20 cellular contexts compared by ENCODE assay signal in the genomic region with DNA sequence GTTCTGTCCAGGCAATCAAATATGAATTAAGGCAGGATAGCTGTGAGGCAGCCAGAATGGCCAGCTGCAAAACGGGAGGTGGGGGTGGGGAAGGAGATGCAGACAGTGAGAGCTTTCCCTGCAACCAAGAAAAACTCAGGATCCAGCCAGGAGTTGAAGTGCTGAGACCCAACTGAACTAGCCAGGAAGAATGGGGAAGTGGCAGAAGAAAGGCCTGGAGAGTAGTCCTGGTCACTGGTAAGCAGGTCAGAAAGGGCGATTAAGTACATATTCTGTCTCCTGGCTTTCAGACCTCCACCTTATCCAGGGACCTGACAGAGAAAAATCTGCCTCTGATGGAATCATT. TPM values are rescaled to one million over a fixed set of nuclear protein-coding genes. Genes with fewer than 3 reads are reported as not detected.
A peak's percentile ranks its signal among the peaks of the same experiment; 100 is the strongest.
DNase-seq lines count a peak whose midpoint lies in the region; TF ChIP-seq lines count a peak whose summit lies in the region.
"Had no signal": no experiment of that assay in that cellular context is flagged by ENCODE, and none has a peak within 500 bp of the region (broad histone marks: within the 10 kb centered on the region; RNA-seq: fewer than 3 reads in every experiment).

No MANE protein-coding gene starts in this region.

- H3K27ac Mint-ChIP-seq in glutamatergic neuron (ENCODE audit: unreplicated experiment), result peak overlapping the region; percentile 12
- H3K27ac Mint-ChIP-seq: activated CD4-positive, alpha-beta memory T cell treated with anti-CD3 and anti-CD28 coated beads for 36 hours; dendritic cell treated with granulocyte-macrophage colony-stimulating factor and Interleukin-4, amounts not matched to agents 40 ng/mL and 50 ng/mL, for 4 days; HFFc6; stimulated activated memory B cell treated with anti-CD40 and anti-IgM and Interleukin-4, amounts not matched to agents 10 μg/mL and 1 μg/mL and 100 μg/mL, for 72 hours had no signal

- peak overlapping the region; percentile 53 for H3K4me3 Mint-ChIP-seq in glutamatergic neuron (ENCODE audit: unreplicated experiment)
- H3K4me3 Mint-ChIP-seq: activated CD4-positive, alpha-beta memory T cell treated with anti-CD3 and anti-CD28 coated beads for 36 hours; activated T-cell treated with anti-CD3 and anti-CD28 coated beads, Interleukin-2, amount 50 U/mL, for 4 hours; dendritic cell treated with granulocyte-macrophage colony-stimulating factor and Interleukin-4, amounts not matched to agents 40 ng/mL and 50 ng/mL, for 4 days; HFFc6; stimulated activated memory B cell treated with anti-CD40 and anti-IgM and Interleukin-4, amounts not matched to agents 10 μg/mL and 1 μg/mL and 100 μg/mL, for 72 hours had no signal

- H3K4me1 Mint-ChIP-seq in glutamatergic neuron (ENCODE audit: low read depth, unreplicated experiment), result peaks cover 17% of the 10 kb centered on the region

- peaks cover 20% of the 10 kb centered on the region for H3K36me3 Mint-ChIP-seq in glutamatergic neuron (ENCODE audit: unreplicated experiment)
- H3K36me3 Mint-ChIP-seq: naive B cell; stimulated activated memory B cell treated with anti-CD40 and anti-IgM and Interleukin-4, amounts not matched to agents 10 μg/mL and 1 μg/mL and 100 μg/mL, for 72 hours had no signal

- H3K27ac ChIP-seq in substantia nigra (ENCODE audit: low read depth, low read length, poor library complexity, severe bottlenecking), result peak overlapping the region; percentile 94
- H3K27ac ChIP-seq: body of pancreas, lower lobe of right lung had no signal

- H3K9me3 Mint-ChIP-seq in glutamatergic neuron (ENCODE audit: unreplicated experiment), result peaks cover 11% of the 10 kb centered on the region
- H3K9me3 Mint-ChIP-seq: activated CD4-positive, alpha-beta memory T cell treated with anti-CD3 and anti-CD28 coated beads for 36 hours; activated naive CD4-positive, alpha-beta T cell treated with anti-CD3 and anti-CD28 coated beads, Interleukin-2, amount 50 U/mL, for 72 hours; activated T-cell treated with anti-CD3 and anti-CD28 coated beads, Interleukin-2, amount 50 U/mL, for 4 hours; dendritic cell treated with granulocyte-macrophage colony-stimulating factor and Interleukin-4, amounts not matched to agents 40 ng/mL and 50 ng/mL, for 4 days; stimulated activated memory B cell treated with anti-CD40 and anti-IgM and Interleukin-4, amounts not matched to agents 10 μg/mL and 1 μg/mL and 100 μg/mL, for 72 hours had no signal

- TF ChIP-seq CTCF in glutamatergic neuron (IDR thresholded peaks at IDR 0.05; ENCODE audit: partially characterized antibody, unreplicated experiment), result no peak

- peaks cover 44% of the 10 kb centered on the region for H3K27me3 Mint-ChIP-seq in glutamatergic neuron (ENCODE audit: unreplicated experiment)

- peak; percentile 18 for DNase-seq in SK-N-DZ (ENCODE audit: low spot score)
- no peak for DNase-seq in glutamatergic neuron
- peak in 7 of 49 donors; percentile 9 to 40 (median 16) for DNase-seq in substantia nigra (lab: John Stamatoyannopoulos, UW)
- no peak for DNase-seq in NCI-H1048 (lab: John Stamatoyannopoulos, UW)
- DNase-seq in NOMO-1 treated with dmso at 0.1 percent for 144 hours (lab: John Stamatoyannopoulos, UW; ENCODE audit: unreplicated experiment), result no peak
- DNase-seq in mesenteric fat pad (ENCODE audit: low spot score), result no peak
- DNase-seq: activated CD4-positive, alpha-beta memory T cell treated with anti-CD3 and anti-CD28 coated beads for 36 hours; activated T-cell treated with anti-CD3 and anti-CD28 coated beads, Interleukin-2, amount 50 U/mL, for 4 hours; body of pancreas; Calu3; HFFc6; lower lobe of right lung; naive B cell; NCI-H446; trophoblast cell had no signal

RNA-seq across cellular contexts. Expression of a gene that starts 12.8 kb away (rescaled TPM):
- 0.66 and 1.1 TPM in 2 replicates for polyA plus RNA-seq in SK-N-DZ (2014; cell fraction: cytosol; rRNA removed)
- polyA plus RNA-seq in SK-N-DZ (2014; cell fraction: nucleus; rRNA removed), result 2.0 and 2.8 TPM in 2 replicates
- total RNA-seq in glutamatergic neuron (ENCODE audit: unreplicated experiment), result not detected
- total RNA-seq in mesenteric fat pad, result 1.1 TPM
- total RNA-seq: activated CD4-positive, alpha-beta memory T cell treated with anti-CD3 and anti-CD28 coated beads for 36 hours; activated naive CD4-positive, alpha-beta T cell treated with anti-CD3 and anti-CD28 coated beads, Interleukin-2, amount 50 U/mL, for 72 hours; activated T-cell treated with anti-CD3 and anti-CD28 coated beads, Interleukin-2, amount 50 U/mL, for 4 hours; Calu3; HFFc6; HT-29 had no signal

RNA-seq across cellular contexts. Expression of a gene that starts 18.6 kb away (rescaled TPM):
- polyA plus RNA-seq in SK-N-DZ (2014; cell fraction: cytosol; rRNA removed), result 1.6 and 2.3 TPM in 2 replicates
- 2.0 and 10.4 TPM in 2 replicates for polyA plus RNA-seq in SK-N-DZ (2014; cell fraction: nucleus; rRNA removed)
- total RNA-seq in glutamatergic neuron (ENCODE audit: unreplicated experiment) (not detected), mesenteric fat pad (5.3 TPM)
- total RNA-seq: activated CD4-positive, alpha-beta memory T cell treated with anti-CD3 and anti-CD28 coated beads for 36 hours; activated naive CD4-positive, alpha-beta T cell treated with anti-CD3 and anti-CD28 coated beads, Interleukin-2, amount 50 U/mL, for 72 hours; activated T-cell treated with anti-CD3 and anti-CD28 coated beads, Interleukin-2, amount 50 U/mL, for 4 hours; Calu3; HT-29; pulmonary artery endothelial cell had no signal

RNA-seq across cellular contexts. Expression of a gene that starts 24.4 kb away (rescaled TPM):
- polyA plus RNA-seq in SK-N-DZ (2014; cell fraction: cytosol; rRNA removed), result 2.6 and 11.6 TPM in 2 replicates
- polyA plus RNA-seq in SK-N-DZ (2014; cell fraction: nucleus; rRNA removed), result 47.5 and 55.4 TPM in 2 replicates
- total RNA-seq in glutamatergic neuron (ENCODE audit: unreplicated experiment) (not detected), mesenteric fat pad (4.1 TPM)
- total RNA-seq: activated CD4-positive, alpha-beta memory T cell treated with anti-CD3 and anti-CD28 coated beads for 36 hours; activated naive CD4-positive, alpha-beta T cell treated with anti-CD3 and anti-CD28 coated beads, Interleukin-2, amount 50 U/mL, for 72 hours; activated T-cell treated with anti-CD3 and anti-CD28 coated beads, Interleukin-2, amount 50 U/mL, for 4 hours; Calu3; HT-29; pulmonary artery endothelial cell had no signal

RNA-seq across cellular contexts. Expression of a gene that starts 46.2 kb away (rescaled TPM):
- polyA plus RNA-seq in SK-N-DZ (2014; cell fraction: cytosol; rRNA removed), result 28.1 and 35.4 TPM in 2 replicates
- 28.0 and 35.7 TPM in 2 replicates for polyA plus RNA-seq in SK-N-DZ (2014; cell fraction: nucleus; rRNA removed)
- total RNA-seq in glutamatergic neuron (ENCODE audit: unreplicated experiment) (0.27 TPM), mesenteric fat pad (13.3 TPM)
- total RNA-seq: activated CD4-positive, alpha-beta memory T cell treated with anti-CD3 and anti-CD28 coated beads for 36 hours; activated naive CD4-positive, alpha-beta T cell treated with anti-CD3 and anti-CD28 coated beads, Interleukin-2, amount 50 U/mL, for 72 hours; Calu3; HT-29; pulmonary artery endothelial cell had no signal

RNA-seq across cellular contexts. Expression of a gene that starts 53.2 kb away (rescaled TPM):
- polyA plus RNA-seq in SK-N-DZ (2014; cell fraction: cytosol; rRNA removed), result 20.1 and 20.4 TPM in 2 replicates
- polyA plus RNA-seq in SK-N-DZ (2014; cell fraction: nucleus; rRNA removed), result 15.7 and 22.6 TPM in 2 replicates
- 0.44 TPM for total RNA-seq in glutamatergic neuron (ENCODE audit: unreplicated experiment)
- total RNA-seq in mesenteric fat pad, result 6.1 TPM
- total RNA-seq: activated CD4-positive, alpha-beta memory T cell treated with anti-CD3 and anti-CD28 coated beads for 36 hours; activated naive CD4-positive, alpha-beta T cell treated with anti-CD3 and anti-CD28 coated beads, Interleukin-2, amount 50 U/mL, for 72 hours; activated T-cell treated with anti-CD3 and anti-CD28 coated beads, Interleukin-2, amount 50 U/mL, for 4 hours; Calu3; HT-29; pulmonary artery endothelial cell had no signal
